In the genomic region with DNA sequence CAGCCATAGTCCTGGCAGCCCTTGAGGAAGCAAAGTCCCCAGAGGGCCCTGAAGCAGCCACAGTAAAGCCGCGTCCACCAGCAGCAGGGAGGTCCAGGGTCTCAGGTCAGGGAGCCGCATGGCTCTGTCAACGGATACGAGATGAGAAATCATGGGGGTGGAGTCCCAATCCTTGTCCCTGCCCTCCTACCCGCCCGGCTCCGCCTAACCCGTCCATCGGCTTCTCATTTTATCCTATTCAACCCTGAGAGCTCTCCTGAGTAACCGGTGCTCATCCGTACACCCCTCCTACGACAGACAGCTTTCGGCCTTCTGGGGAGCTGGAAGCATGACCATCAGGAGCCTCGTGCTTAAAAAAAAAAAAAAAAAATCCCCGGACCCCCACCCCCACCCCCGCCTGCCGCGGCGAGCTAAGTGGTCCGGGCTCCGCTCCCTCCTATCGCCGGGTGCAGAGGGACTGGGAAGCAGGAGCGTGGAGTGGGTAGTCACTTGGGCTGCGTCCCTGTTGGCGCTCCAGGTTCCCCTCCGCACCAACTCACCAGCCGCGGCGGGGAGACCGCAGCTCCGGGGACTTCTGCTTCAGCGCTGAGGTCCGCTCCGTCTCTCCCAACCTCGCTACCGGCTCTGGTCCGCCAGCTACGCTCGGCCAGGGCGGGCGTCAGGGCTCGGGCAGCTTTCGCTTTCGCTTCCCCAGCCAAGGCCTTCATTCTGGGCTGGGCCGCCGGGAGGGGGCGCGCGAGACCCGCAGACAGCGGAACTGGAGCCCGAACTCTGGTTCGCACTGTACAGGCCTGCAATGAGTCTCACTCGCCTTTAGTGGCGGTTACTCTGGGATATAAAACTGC, we compare ENCODE assay signal across 8 cellular contexts. TPM values are rescaled to one million over a fixed set of nuclear protein-coding genes. Genes with fewer than 3 reads are reported as not detected.
A peak's percentile ranks its signal among the peaks of the same experiment; 100 is the strongest.
DNase-seq lines count a peak whose midpoint lies in the region; ATAC-seq and TF ChIP-seq lines count a peak whose summit lies in the region.

A gene (minus strand): TSS at position 626 of the 845 bp plus-strand sequence. CDS start 506 bp downstream, at position 120.

- H3K4me1 Mint-ChIP-seq in activated naive CD4-positive, alpha-beta T cell treated with anti-CD3 and anti-CD28 coated beads for 36 hours (ENCODE audit: low read depth) = peaks cover 81% of the 10 kb centered on the region

- POLR2A ChIA-PET in GM10248 (lab: Yijun Ruan, JAX) = interaction anchor here (0.6 to 3.5 kb wide), 21 partner anchors 10 to 147 kb away, joined by 3 to 37 read pairs (median 4); a partner anchor contains a TSS

- H3K27ac ChIP-seq in gastroesophageal sphincter = peak within 1 kb of the TSS; percentile 79 to 97 (median 88)
- H3K27ac ChIP-seq in suprapubic skin = peak within 1 kb of the TSS; percentile 97

- peak within 1 kb of the TSS; percentile 89 for H3K4me3 Mint-ChIP-seq in activated naive CD4-positive, alpha-beta T cell treated with anti-CD3 and anti-CD28 coated beads for 36 hours

- intact Hi-C loops in activated naive CD4-positive, alpha-beta T cell treated with anti-CD3 and anti-CD28 coated beads for 36 hours (cut with micrococcal nuclease) = loop anchor here (1.0 kb wide), 4 partner anchors 12 to 146 kb away; a partner anchor contains a TSS

- peak within 1 kb of the TSS; percentile 99 for H3K27ac Mint-ChIP-seq in activated naive CD4-positive, alpha-beta T cell treated with anti-CD3 and anti-CD28 coated beads for 36 hours

- DNase-seq in GM10248 (ENCODE audit: extremely low spot score) = peak; percentile 94
- DNase-seq in HFF-Myc (ENCODE audit: extremely low read depth, low read depth) = peak; percentile 72
- peak; percentile 92 for DNase-seq in MV-4-11 (lab: John Stamatoyannopoulos, UW)
- peak; percentile 82 for DNase-seq in SK-N-DZ (ENCODE audit: low spot score)
- DNase-seq in activated naive CD4-positive, alpha-beta T cell treated with anti-CD3 and anti-CD28 coated beads for 36 hours = peak; percentile 98
- peak in 55 of 56 donors; percentile 32 to 97 (median 88) for DNase-seq in nucleus accumbens (lab: John Stamatoyannopoulos, UW)
- peak; percentile 97 to 98 for DNase-seq in suprapubic skin (ENCODE audit: low spot score in 2 of 2)

- CTCF ChIA-PET in GM10248 (lab: Yijun Ruan, JAX) = interaction anchor here (0.6 to 11.2 kb wide), 57 partner anchors 9 to 1240 kb away, joined by 3 to 339 read pairs (median 4); a partner anchor contains a TSS
- CTCF ChIA-PET in activated naive CD4-positive, alpha-beta T cell treated with anti-CD3 and anti-CD28 coated beads for 36 hours (lab: Charles Lee) = interaction anchor here (0.6 to 10.6 kb wide), 28 partner anchors 11 to 925 kb away, joined by 3 to 204 read pairs (median 4); a partner anchor contains a TSS

- H3K4me1 ChIP-seq in gastroesophageal sphincter (peaks cover 0 to 35% (median 8%) of the 10 kb centered on the region in 3 donors), suprapubic skin (peaks cover 30% of the 10 kb centered on the region)

- TF ChIP-seq EP300 in gastroesophageal sphincter (IDR thresholded peaks at IDR 0.05) (no peak), suprapubic skin (IDR thresholded peaks at IDR 0.05) (no peak)

- H3K36me3 Mint-ChIP-seq in activated naive CD4-positive, alpha-beta T cell treated with anti-CD3 and anti-CD28 coated beads for 36 hours (ENCODE audit: low read depth) = peaks cover 72% of the 10 kb centered on the region

- H3K9me3 Mint-ChIP-seq in activated naive CD4-positive, alpha-beta T cell treated with anti-CD3 and anti-CD28 coated beads for 36 hours = no peaks in the 10 kb centered on the region

- H3K9me3 ChIP-seq in gastroesophageal sphincter (no peaks in the 10 kb centered on the region), suprapubic skin (no peaks in the 10 kb centered on the region)

- TF ChIP-seq POLR2A in gastroesophageal sphincter (IDR thresholded peaks at IDR 0.05) = peak; percentile 15 to 45
- TF ChIP-seq POLR2A in suprapubic skin (IDR thresholded peaks at IDR 0.05) = no peak

- no peaks in the 10 kb centered on the region for H3K27me3 Mint-ChIP-seq in activated naive CD4-positive, alpha-beta T cell treated with anti-CD3 and anti-CD28 coated beads for 36 hours (ENCODE audit: low read depth)

- ATAC-seq in gastroesophageal sphincter = peak; percentile 96

- H3K36me3 ChIP-seq in gastroesophageal sphincter (peaks cover 0 to 49% of the 10 kb centered on the region in 2 donors), suprapubic skin (peaks cover 31% of the 10 kb centered on the region)

- TF ChIP-seq CTCF in GM10248 (IDR thresholded peaks at IDR 0.05; ENCODE audit: control extremely low read depth, extremely low read depth, low read depth, missing control alignments) (peak; percentile 98), HFF-Myc (IDR thresholded peaks at IDR 0.05; ENCODE audit: low read depth, low read length, missing control alignments) (peak; percentile 88), gastroesophageal sphincter (IDR thresholded peaks at IDR 0.05) (peak; percentile 91 to 98 (median 97)), suprapubic skin (IDR thresholded peaks at IDR 0.05) (peak; percentile 96 to 98)

- WGBS in gastroesophageal sphincter (ENCODE audit: low coverage in 1 of 2), 2 donors = 0% methylated on average over 3 to 11 of the region's 57 CpGs
- WGBS in suprapubic skin = 2% methylated on average over 22 of the region's 57 CpGs

- H3K27me3 ChIP-seq in gastroesophageal sphincter (no peaks in the 10 kb centered on the region), suprapubic skin (no peaks in the 10 kb centered on the region)

- peak within 1 kb of the TSS; percentile 73 for H3K4me3 ChIP-seq in HFF-Myc (replicated peaks; ENCODE audit: low read depth, low read length)
- peak within 1 kb of the TSS; percentile 64 to 67 for H3K4me3 ChIP-seq in gastroesophageal sphincter
- H3K4me3 ChIP-seq in suprapubic skin = peak within 1 kb of the TSS; percentile 81

RNA-seq across cellular contexts. Expression of the gene that starts here (rescaled TPM):
- polyA plus RNA-seq in SK-N-DZ (2014; cell fraction: cytosol; rRNA removed) = 0.71 and 1.2 TPM in 2 replicates
- polyA plus RNA-seq in SK-N-DZ (2014; cell fraction: nucleus; rRNA removed) = 0.37 and 1.2 TPM in 2 replicates
- 100 to 1,000 TPM; 136 to 138 TPM for total RNA-seq in activated naive CD4-positive, alpha-beta T cell treated with anti-CD3 and anti-CD28 coated beads for 36 hours
- total RNA-seq in gastroesophageal sphincter (10 to 100 TPM in 3 of 4 donors, 1 to 10 TPM in 1; 6.9 to 16.0 (median 11.1) TPM), suprapubic skin (10 to 100 TPM; 17.7 to 20.8 (median 20.1) TPM)

Comparison
In these comparisons a context has a peak if more than half of its experiments do, and no peak if none do; other contexts are left out.
1. Peak in every context shown above with its lines: DNase-seq, ATAC-seq, H3K4me3 ChIP-seq and H3K27ac ChIP-seq.
2. RNA of the gene that starts here (total RNA-seq): 136 to 138 TPM in activated naive CD4-positive, alpha-beta T cell treated with anti-CD3 and anti-CD28 coated beads for 36 hours; 17.7 to 20.8 TPM in suprapubic skin and 6.9 to 16.0 TPM in gastroesophageal sphincter; every median in the first group is over 4 times any median in the second.
3. POLR2A ChIP-seq: peak in gastroesophageal sphincter (2 of 2); none in suprapubic skin (0 of 2).